1 cellular context compared by ENCODE assay signal in the genomic region with DNA sequence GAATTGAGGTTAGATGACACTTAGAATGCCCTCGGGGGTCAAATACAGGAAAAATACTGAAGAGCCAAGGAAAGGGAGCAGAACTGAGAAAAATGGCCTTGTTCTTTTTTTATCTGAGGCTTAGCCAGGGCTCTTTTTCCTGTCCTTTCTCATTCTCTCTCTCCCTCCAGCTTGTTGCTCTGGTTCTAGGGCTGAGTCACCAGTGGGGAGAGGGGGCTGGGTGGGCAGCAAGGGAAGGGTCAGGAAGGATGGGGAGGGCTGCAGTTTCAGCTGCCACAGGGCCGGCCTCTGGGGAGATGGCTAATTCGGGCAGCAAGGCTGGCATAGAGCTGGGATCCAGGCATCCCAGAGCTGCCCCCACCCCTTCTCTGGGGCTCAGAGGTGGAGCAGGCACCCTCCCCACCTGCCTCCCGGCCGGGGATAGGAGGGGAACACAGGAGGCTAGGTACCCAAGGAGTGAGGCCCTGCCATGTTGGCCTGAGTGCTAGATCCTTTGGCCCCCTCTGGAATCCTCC.
A peak's percentile ranks its signal among the peaks of the same experiment; 100 is the strongest.
TF ChIP-seq lines count a peak whose summit lies in the region.

No MANE protein-coding gene starts in this region.

TF ChIP-seq in HCT116, 20 proteins besides CTCF, POLR2A, EP300 and RAD21 (continued from another document):
- TF ChIP-seq, protein P1, sequence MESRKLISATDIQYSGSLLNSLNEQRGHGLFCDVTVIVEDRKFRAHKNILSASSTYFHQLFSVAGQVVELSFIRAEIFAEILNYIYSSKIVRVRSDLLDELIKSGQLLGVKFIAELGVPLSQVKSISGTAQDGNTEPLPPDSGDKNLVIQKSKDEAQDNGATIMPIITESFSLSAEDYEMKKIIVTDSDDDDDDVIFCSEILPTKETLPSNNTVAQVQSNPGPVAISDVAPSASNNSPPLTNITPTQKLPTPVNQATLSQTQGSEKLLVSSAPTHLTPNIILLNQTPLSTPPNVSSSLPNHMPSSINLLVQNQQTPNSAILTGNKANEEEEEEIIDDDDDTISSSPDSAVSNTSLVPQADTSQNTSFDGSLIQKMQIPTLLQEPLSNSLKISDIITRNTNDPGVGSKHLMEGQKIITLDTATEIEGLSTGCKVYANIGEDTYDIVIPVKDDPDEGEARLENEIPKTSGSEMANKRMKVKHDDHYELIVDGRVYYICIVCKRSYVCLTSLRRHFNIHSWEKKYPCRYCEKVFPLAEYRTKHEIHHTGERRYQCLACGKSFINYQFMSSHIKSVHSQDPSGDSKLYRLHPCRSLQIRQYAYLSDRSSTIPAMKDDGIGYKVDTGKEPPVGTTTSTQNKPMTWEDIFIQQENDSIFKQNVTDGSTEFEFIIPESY (IDR thresholded peaks at IDR 0.05; ENCODE audit: extremely low read depth, insufficient replicate concordance, low read length) = no peak
- peak; percentile 58 for TF ChIP-seq POLR2AphosphoS5 (IDR thresholded peaks at IDR 0.05; ENCODE audit: low read depth, low read length)
- no peak for TF ChIP-seq SRF (IDR thresholded peaks at IDR 0.05; ENCODE audit: low read depth)
- TF ChIP-seq, protein P2, sequence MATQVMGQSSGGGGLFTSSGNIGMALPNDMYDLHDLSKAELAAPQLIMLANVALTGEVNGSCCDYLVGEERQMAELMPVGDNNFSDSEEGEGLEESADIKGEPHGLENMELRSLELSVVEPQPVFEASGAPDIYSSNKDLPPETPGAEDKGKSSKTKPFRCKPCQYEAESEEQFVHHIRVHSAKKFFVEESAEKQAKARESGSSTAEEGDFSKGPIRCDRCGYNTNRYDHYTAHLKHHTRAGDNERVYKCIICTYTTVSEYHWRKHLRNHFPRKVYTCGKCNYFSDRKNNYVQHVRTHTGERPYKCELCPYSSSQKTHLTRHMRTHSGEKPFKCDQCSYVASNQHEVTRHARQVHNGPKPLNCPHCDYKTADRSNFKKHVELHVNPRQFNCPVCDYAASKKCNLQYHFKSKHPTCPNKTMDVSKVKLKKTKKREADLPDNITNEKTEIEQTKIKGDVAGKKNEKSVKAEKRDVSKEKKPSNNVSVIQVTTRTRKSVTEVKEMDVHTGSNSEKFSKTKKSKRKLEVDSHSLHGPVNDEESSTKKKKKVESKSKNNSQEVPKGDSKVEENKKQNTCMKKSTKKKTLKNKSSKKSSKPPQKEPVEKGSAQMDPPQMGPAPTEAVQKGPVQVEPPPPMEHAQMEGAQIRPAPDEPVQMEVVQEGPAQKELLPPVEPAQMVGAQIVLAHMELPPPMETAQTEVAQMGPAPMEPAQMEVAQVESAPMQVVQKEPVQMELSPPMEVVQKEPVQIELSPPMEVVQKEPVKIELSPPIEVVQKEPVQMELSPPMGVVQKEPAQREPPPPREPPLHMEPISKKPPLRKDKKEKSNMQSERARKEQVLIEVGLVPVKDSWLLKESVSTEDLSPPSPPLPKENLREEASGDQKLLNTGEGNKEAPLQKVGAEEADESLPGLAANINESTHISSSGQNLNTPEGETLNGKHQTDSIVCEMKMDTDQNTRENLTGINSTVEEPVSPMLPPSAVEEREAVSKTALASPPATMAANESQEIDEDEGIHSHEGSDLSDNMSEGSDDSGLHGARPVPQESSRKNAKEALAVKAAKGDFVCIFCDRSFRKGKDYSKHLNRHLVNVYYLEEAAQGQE (IDR thresholded peaks at IDR 0.05; ENCODE audit: low read depth) = no peak
- TF ChIP-seq YY1 (IDR thresholded peaks at IDR 0.05; ENCODE audit: extremely low read depth, insufficient replicate concordance, low read depth, low read length) = no peak
- no peak for TF ChIP-seq ZNF274 (IDR thresholded peaks at IDR 0.05; ENCODE audit: low read depth, low read length)
